In the genomic region with DNA sequence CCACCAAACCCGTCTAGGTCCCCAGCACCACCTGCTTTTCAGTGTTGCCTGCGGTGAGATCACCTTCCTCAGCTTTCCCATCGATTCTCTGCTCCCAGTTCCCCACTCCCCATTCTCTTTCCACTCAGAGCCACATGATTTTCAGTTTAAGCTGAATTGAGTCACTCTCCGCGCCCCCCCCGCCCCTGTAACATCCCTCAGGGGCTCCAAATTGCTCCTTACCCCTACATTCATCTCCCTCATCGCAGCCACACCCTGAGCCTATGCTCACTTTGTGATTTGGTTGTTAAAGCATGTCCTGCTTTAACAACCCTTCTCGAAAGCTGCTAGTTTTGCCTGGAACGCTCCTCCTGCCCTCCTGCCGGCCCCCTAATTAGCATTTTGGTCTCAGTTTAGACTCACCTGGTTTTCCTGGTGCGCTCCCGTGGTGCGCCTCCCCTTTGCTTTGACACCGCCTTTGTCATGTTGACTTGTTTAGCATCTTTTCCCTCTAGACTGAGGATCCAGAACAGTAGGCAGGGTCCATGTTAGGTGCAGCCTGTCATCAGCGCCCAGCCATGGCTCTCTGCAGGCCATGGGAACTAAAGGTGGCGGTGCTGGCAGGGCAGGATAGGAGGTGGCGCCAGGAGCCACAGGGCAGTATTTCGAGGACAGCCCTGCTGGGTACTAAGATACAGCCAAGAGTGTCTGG, we compare ENCODE assay signal across 9 cellular contexts.
A peak's percentile ranks its signal among the peaks of the same experiment; 100 is the strongest.
DNase-seq lines count a peak whose midpoint lies in the region; ATAC-seq, FAIRE-seq and TF ChIP-seq lines count a peak whose summit lies in the region.
"Had no signal": no experiment of that assay in that cellular context is flagged by ENCODE, and none has a peak within 500 bp of the region (broad histone marks: within the 10 kb centered on the region; RNA-seq: fewer than 3 reads in every experiment).

No MANE protein-coding gene starts in this region.

- H3K9me2 ChIP-seq in MM.1S (replicated peaks; ENCODE audit: insufficient read depth, low read length), result no peaks in the 10 kb centered on the region

- 0 out of 2 replicates have a peak, but pooled peaks cover 7% of the 10 kb centered on the region for H3F3A ChIP-seq in MM.1S (ENCODE audit: insufficient read depth, low read length)

- H2AFZ ChIP-seq in MM.1S (ENCODE audit: low read length) (peak overlapping the region; percentile 70), endothelial cell of umbilical vein (ENCODE audit: low read depth, low read length) (peak overlapping the region; percentile 23)

- H3K27me3 ChIP-seq in MM.1S (replicated peaks; ENCODE audit: insufficient read depth, low read length), result no peaks in the 10 kb centered on the region
- H3K27me3 ChIP-seq in endothelial cell of umbilical vein (ENCODE audit: control insufficient read depth in 2 of 2, insufficient read depth in 2 of 2, low read length in 2 of 2), result peaks cover 0 to 2% of the 10 kb centered on the region in 2 experiments
- no peaks in the 10 kb centered on the region for H3K27me3 ChIP-seq in psoas muscle (ENCODE audit: insufficient read depth in 3 of 3, low read length in 2 of 3)
- H3K27me3 ChIP-seq: heart left ventricle had no signal

- intact Hi-C loops in endothelial cell of umbilical vein (cut with micrococcal nuclease) (loop anchor here (1.0 kb wide), 3 partner anchors 61 to 252 kb away; no protein-coding TSS in a partner anchor), psoas muscle (cut with DNase I) (loop anchor here (1.0 to 5.0 kb wide), 3 partner anchors 59 to 252 kb away; partner anchors contain the start of gene ST3GAL5 (in 2 of the 2))

- H3K36me3 ChIP-seq in MM.1S (replicated peaks; ENCODE audit: insufficient read depth, low read length) (no peaks in the 10 kb centered on the region), endothelial cell of umbilical vein (ENCODE audit: control insufficient read depth in 2 of 2, extremely low read depth in 1 of 2, insufficient read depth in 2 of 2, low read length in 2 of 2) (no peaks in the 10 kb centered on the region), psoas muscle (ENCODE audit: insufficient read depth in 1 of 2, low read depth in 1 of 2) (no peaks in the 10 kb centered on the region)
- H3K36me3 ChIP-seq: heart left ventricle had no signal

- H3K9me3 ChIP-seq in MM.1S (replicated peaks; ENCODE audit: insufficient read depth, low read length), result no peaks in the 10 kb centered on the region
- H3K9me3 ChIP-seq in endothelial cell of umbilical vein (replicated peaks; ENCODE audit: control insufficient read depth, insufficient read depth, low read length), result no peaks in the 10 kb centered on the region
- no peaks in the 10 kb centered on the region for H3K9me3 ChIP-seq in psoas muscle
- H3K9me3 ChIP-seq: heart left ventricle had no signal

- POLR2A ChIA-PET in endothelial cell of umbilical vein (lab: Charles Lee), result interaction anchor here (0.5 to 1.2 kb wide), 4 partner anchors 51 to 278 kb away, joined by 3 to 5 read pairs (median 4); partner anchors contain the start of genes POLR1A and PTCD3

- peaks cover 28% of the 10 kb centered on the region for H3K4me1 ChIP-seq in MM.1S (ENCODE audit: low read length)
- H3K4me1 ChIP-seq in endothelial cell of umbilical vein (ENCODE audit: control insufficient read depth, extremely low read depth, insufficient read depth, low read length), result no peaks in the 10 kb centered on the region
- peaks cover 3% of the 10 kb centered on the region for H3K4me1 ChIP-seq in psoas muscle

- TF ChIP-seq CTCF in MM.1S (IDR thresholded peaks at IDR 0.05; ENCODE audit: low read length) (no peak), endothelial cell of umbilical vein (IDR thresholded peaks at IDR 0.05; ENCODE audit: extremely low read depth in 1 of 2, insufficient read depth in 1 of 2, low read depth in 1 of 2, low read length in 2 of 2) (no peak), psoas muscle (IDR thresholded peaks at IDR 0.05) (no peak)

- H3K4me3 ChIP-seq in MM.1S (ENCODE audit: low read length) (peak overlapping the region; percentile 71), endothelial cell of umbilical vein (replicated peaks in 1 of 3; ENCODE audit: insufficient read depth in 1 of 3, low read depth in 1 of 3, low read length in 3 of 3) (no peak overlapping the region), psoas muscle (peak overlapping the region; percentile 42)

- BruUV-seq in endothelial cell of umbilical vein (replicated peaks; lab: Mats Ljungman, UMichigan), result no TSS peak

- H3K27ac ChIP-seq in MM.1S (ENCODE audit: low read length), result peak overlapping the region; percentile 31; the same call in 1 of the 2 replicates
- no peak overlapping the region for H3K27ac ChIP-seq in endothelial cell of umbilical vein (ENCODE audit: insufficient read depth, low read depth, low read length)
- H3K27ac ChIP-seq in psoas muscle, result no peak overlapping the region
- H3K27ac ChIP-seq in substantia nigra (ENCODE audit: low read depth, low read length, poor library complexity, severe bottlenecking), result no peak overlapping the region
- H3K27ac ChIP-seq: heart left ventricle had no signal

- DNase-seq in ELF-1 (ENCODE audit: low read depth, low spot score) (peak; percentile 58), MM.1S (peak; percentile 41), endothelial cell of umbilical vein (ENCODE audit: low read depth, low spot score) (no peak), psoas muscle (no peak), substantia nigra (lab: John Stamatoyannopoulos, UW) (no peak), urothelium cell line (ENCODE audit: low spot score) (no peak), globus pallidus (ENCODE audit: low spot score) (no peak)

- H3K9ac ChIP-seq in MM.1S (ENCODE audit: low read length), result peak overlapping the region; percentile 67
- no peak overlapping the region for H3K9ac ChIP-seq in endothelial cell of umbilical vein (replicated peaks; ENCODE audit: extremely low read depth, insufficient read depth, low read length)

- peak in 2 of 4 donors; percentile 28 to 36 for ATAC-seq in psoas muscle

- dilution Hi-C loops in endothelial cell of umbilical vein (cut with MboI; ENCODE audit: extremely low pct_ligation_motif_present, low sequenced_read_pairs), result no loop called here

- CTCF ChIA-PET in endothelial cell of umbilical vein (lab: Charles Lee), result interaction anchor here (0.5 to 12.5 kb wide), 101 partner anchors 8 to 553 kb away, joined by 3 to 541 read pairs (median 5); partner anchors contain the start of genes ATOH8, POLR1A, PTCD3 and ST3GAL5

- FAIRE-seq in endothelial cell of umbilical vein (lab: Jason Lieb, UNC) (no peak), urothelium cell line (lab: Jason Lieb, UNC) (no peak)
- FAIRE-seq: colon had no signal

- H3K4me2 ChIP-seq in MM.1S (ENCODE audit: low read depth, low read length) (peak overlapping the region; percentile 99), endothelial cell of umbilical vein (ENCODE audit: insufficient read depth, low read length) (no peak overlapping the region)

- H4K20me1 ChIP-seq in MM.1S (ENCODE audit: insufficient read depth, low read length) (no peaks in the 10 kb centered on the region), endothelial cell of umbilical vein (replicated peaks; ENCODE audit: control insufficient read depth, extremely low read depth, insufficient read depth, low read length) (no peaks in the 10 kb centered on the region)

- no peak for TF ChIP-seq POLR2A in endothelial cell of umbilical vein (IDR thresholded peaks at IDR 0.05; ENCODE audit: low read depth, low read length)

- H3K79me2 ChIP-seq in MM.1S (ENCODE audit: low read length) (no peaks in the 10 kb centered on the region), endothelial cell of umbilical vein (ENCODE audit: control insufficient read depth, insufficient read depth, low read length) (no peaks in the 10 kb centered on the region)

- WGBS in psoas muscle, 3 donors, result 70 to 80% (median 73%) methylated on average over 18 of the region's 18 CpGs

- no peaks in the 10 kb centered on the region for H3K9me1 ChIP-seq in endothelial cell of umbilical vein (replicated peaks; ENCODE audit: control insufficient read depth, extremely low read depth, insufficient read depth, low read length)

TF ChIP-seq in endothelial cell of umbilical vein, 7 proteins besides CTCF, POLR2A, EP300 and RAD21:
- TF ChIP-seq MYC (IDR thresholded peaks at IDR 0.05; ENCODE audit: low read depth, low read length), result no peak

Comparison
In these comparisons a context has a peak if more than half of its experiments do, and no peak if none do; other contexts are left out.
1. DNase-seq: peak in ELF-1 (single experiment) and MM.1S (single experiment); none in endothelial cell of umbilical vein (single experiment), psoas muscle (0 of 2), substantia nigra (0 of 49), urothelium cell line (single experiment) and globus pallidus (single experiment).
2. H3K4me3 ChIP-seq: peak in MM.1S (single experiment) and psoas muscle (single experiment); none in endothelial cell of umbilical vein (0 of 3).